In the genomic region with DNA sequence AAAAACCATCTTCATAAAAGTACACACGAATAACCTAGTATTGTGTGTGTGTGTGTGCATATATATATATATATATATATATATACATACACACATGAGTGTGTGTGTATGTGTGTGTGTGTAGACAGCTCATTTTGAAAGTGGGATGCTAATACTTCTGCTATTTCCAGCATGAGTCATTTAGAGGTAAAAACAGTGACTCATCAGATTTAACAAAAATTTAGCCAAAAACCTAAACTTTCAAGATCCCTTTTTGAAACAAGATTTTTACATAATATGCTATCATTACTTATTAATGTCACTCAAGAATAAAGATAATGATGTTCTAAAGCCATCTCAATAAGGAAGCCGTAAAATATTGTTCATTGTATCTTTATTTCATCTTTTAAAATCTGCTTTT, we compare ENCODE assay signal across 9 cellular contexts. TPM values are rescaled to one million over a fixed set of nuclear protein-coding genes. Genes with fewer than 3 reads are reported as not detected.
DNase-seq lines count a peak whose midpoint lies in the region; ATAC-seq, FAIRE-seq and TF ChIP-seq lines count a peak whose summit lies in the region.
"Had no signal": no experiment of that assay in that cellular context is flagged by ENCODE, and none has a peak within 500 bp of the region (broad histone marks: within the 10 kb centered on the region; RNA-seq: fewer than 3 reads in every experiment).

No MANE protein-coding gene starts in this region.

- H3K36me3 ChIP-seq in smooth muscle cell (ENCODE audit: low read depth): no peaks in the 10 kb centered on the region
- H3K36me3 ChIP-seq: lower lobe of right lung had no signal

- H3F3A ChIP-seq in smooth muscle cell (ENCODE audit: low read depth): no peaks in the 10 kb centered on the region

- H3K9me3 Mint-ChIP-seq in activated CD8-positive, alpha-beta T cell treated with anti-CD3 and anti-CD28 coated beads for 36 hours: peaks cover 10% of the 10 kb centered on the region

- no peak for TF ChIP-seq CTCF in HFF-Myc (IDR thresholded peaks at IDR 0.05; ENCODE audit: low read depth, low read length, missing control alignments)
- no peak for TF ChIP-seq CTCF in fibroblast of the aortic adventitia (IDR thresholded peaks at IDR 0.05; ENCODE audit: insufficient read depth, low read length)
- no peak for TF ChIP-seq CTCF in smooth muscle cell (IDR thresholded peaks at IDR 0.05; ENCODE audit: borderline replicate concordance, insufficient read depth, poor library complexity, severe bottlenecking)
- TF ChIP-seq CTCF in activated CD8-positive, alpha-beta T cell treated with anti-CD3 and anti-CD28 coated beads for 36 hours (IDR thresholded peaks at IDR 0.05): no peak

- WGBS in smooth muscle cell (ENCODE audit: low lambda C conversion rate): 0% methylated on average over 2 of the region's 2 CpGs

- H3K27me3 Mint-ChIP-seq in activated CD8-positive, alpha-beta T cell treated with anti-CD3 and anti-CD28 coated beads for 36 hours: no peaks in the 10 kb centered on the region

- no peak overlapping the region for H3K27ac ChIP-seq in smooth muscle cell (ENCODE audit: low read depth)
- H3K27ac ChIP-seq: lower lobe of right lung had no signal

- no peaks in the 10 kb centered on the region for H3K27me3 ChIP-seq in smooth muscle cell (ENCODE audit: low read depth)

- H2AFZ ChIP-seq in smooth muscle cell (ENCODE audit: low read depth): no peak overlapping the region

- CTCF ChIA-PET in activated CD8-positive, alpha-beta T cell treated with anti-CD3 and anti-CD28 coated beads for 36 hours (lab: Charles Lee): no interaction called here

- FAIRE-seq in GM18507 (lab: Jason Lieb, UNC) (peak; percentile 52), HTR-8/SVneo (lab: Jason Lieb, UNC) (no peak)

- peaks cover 3% of the 10 kb centered on the region for H3K4me1 ChIP-seq in smooth muscle cell (ENCODE audit: low read depth)
- H3K4me1 ChIP-seq: lower lobe of right lung had no signal

- no peaks in the 10 kb centered on the region for H3K36me3 Mint-ChIP-seq in activated CD8-positive, alpha-beta T cell treated with anti-CD3 and anti-CD28 coated beads for 36 hours (ENCODE audit: low read depth)

- no peak overlapping the region for H3K4me3 ChIP-seq in HFF-Myc (replicated peaks; ENCODE audit: low read depth, low read length)
- no peak overlapping the region for H3K4me3 ChIP-seq in fibroblast of the aortic adventitia (ENCODE audit: low read depth, low read length)
- no peak overlapping the region for H3K4me3 ChIP-seq in smooth muscle cell
- H3K4me3 ChIP-seq: lower lobe of right lung had no signal

- no peak for ATAC-seq in activated CD8-positive, alpha-beta T cell treated with anti-CD3 and anti-CD28 coated beads for 36 hours
- ATAC-seq: lower lobe of right lung had no signal

- intact Hi-C loops in activated CD8-positive, alpha-beta T cell treated with anti-CD3 and anti-CD28 coated beads for 36 hours (cut with micrococcal nuclease): no loop called here

- H3K9ac ChIP-seq in smooth muscle cell (ENCODE audit: low read depth): no peak overlapping the region

- peaks cover 3% of the 10 kb centered on the region for H3K4me1 Mint-ChIP-seq in activated CD8-positive, alpha-beta T cell treated with anti-CD3 and anti-CD28 coated beads for 36 hours (ENCODE audit: low read depth)

- H4K20me1 ChIP-seq in smooth muscle cell (ENCODE audit: low read depth): no peaks in the 10 kb centered on the region

- no peak overlapping the region for H3K4me3 Mint-ChIP-seq in activated CD8-positive, alpha-beta T cell treated with anti-CD3 and anti-CD28 coated beads for 36 hours

- no peaks in the 10 kb centered on the region for H3K9me3 ChIP-seq in smooth muscle cell (replicated peaks; ENCODE audit: low read depth)

- DNase-seq in GM18507 (ENCODE audit: extremely low spot score, insufficient read length, low read depth) (no peak), HFF-Myc (ENCODE audit: extremely low read depth, low read depth) (peak; percentile 30), HTR-8/SVneo (ENCODE audit: insufficient read length, low spot score) (peak; percentile 2), fibroblast of the aortic adventitia (ENCODE audit: low read depth) (peak; percentile 74), smooth muscle cell (lab: John Stamatoyannopoulos, UW; ENCODE audit: unreplicated experiment) (no peak), NCI-H2107 treated with DMSO at 0.1 percent for 48 hours (lab: John Stamatoyannopoulos, UW; ENCODE audit: unreplicated experiment) (no peak), NAMALWA (ENCODE audit: low spot score) (no peak)
- no peak for DNase-seq in activated CD8-positive, alpha-beta T cell treated with anti-CD3 and anti-CD28 coated beads for 36 hours
- DNase-seq: lower lobe of right lung had no signal

- no peaks in the 10 kb centered on the region for H3K79me2 ChIP-seq in smooth muscle cell (ENCODE audit: low read depth)

- no peak overlapping the region for H3K4me2 ChIP-seq in smooth muscle cell

- POLR2A ChIA-PET in activated CD8-positive, alpha-beta T cell treated with anti-CD3 and anti-CD28 coated beads for 36 hours (lab: Charles Lee): no interaction called here

- H3K27ac Mint-ChIP-seq in activated CD8-positive, alpha-beta T cell treated with anti-CD3 and anti-CD28 coated beads for 36 hours: no peak overlapping the region

RNA-seq across cellular contexts. Expression of gene ADGRL4, which starts 35.6 kb away (rescaled TPM):
- total RNA-seq in fibroblast of the aortic adventitia (ENCODE audit: low replicate concordance) (12.3 and 139 TPM in 2 replicates), smooth muscle cell (2.8 and 3.1 TPM in 2 replicates)
- polyA plus RNA-seq in smooth muscle cell: 0.54 and 2.7 TPM in 2 replicates
- not detected for total RNA-seq in activated CD8-positive, alpha-beta T cell treated with anti-CD3 and anti-CD28 coated beads for 36 hours

Comparison
In these comparisons a context has a peak if more than half of its experiments do, and no peak if none do; other contexts are left out.
1. DNase-seq: peak in HFF-Myc (single experiment), HTR-8/SVneo (single experiment) and fibroblast of the aortic adventitia (single experiment); none in GM18507 (single experiment), smooth muscle cell (single experiment), NCI-H2107 treated with DMSO at 0.1 percent for 48 hours (single experiment), activated CD8-positive, alpha-beta T cell treated with anti-CD3 and anti-CD28 coated beads for 36 hours (single experiment) and NAMALWA (single experiment).